ENCODE assay signal across 8 cellular contexts in the genomic region with DNA sequence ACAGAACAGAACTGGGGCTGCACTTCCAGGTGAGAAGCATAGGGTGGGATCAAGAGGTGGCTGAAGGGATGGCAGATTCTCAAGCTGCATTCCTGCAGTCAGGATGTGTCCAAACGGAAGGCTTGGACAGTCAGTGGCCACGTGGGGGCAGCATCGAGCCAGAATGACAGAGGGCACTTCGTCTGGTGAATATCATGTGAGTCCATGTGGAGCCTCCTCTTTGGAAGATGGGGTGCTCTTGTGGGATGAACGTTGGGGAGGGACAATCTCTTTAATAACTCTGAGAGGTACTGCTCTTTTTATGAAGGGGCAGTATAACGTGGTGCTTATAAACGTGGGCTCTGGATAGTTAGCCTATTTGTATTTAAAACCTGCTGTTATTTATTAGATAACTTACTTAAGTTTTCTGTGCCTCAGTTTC.
A peak's percentile ranks its signal among the peaks of the same experiment; 100 is the strongest.
DNase-seq lines count a peak whose midpoint lies in the region; ATAC-seq and TF ChIP-seq lines count a peak whose summit lies in the region.

No MANE protein-coding gene starts in this region.

- no peak overlapping the region for H3K23ac ChIP-seq in trophoblast cell (ENCODE audit: low read length)

- no peaks in the 10 kb centered on the region for H3K79me1 ChIP-seq in trophoblast cell (ENCODE audit: low read length)

- no peak overlapping the region for H2BK120ac ChIP-seq in trophoblast cell (ENCODE audit: insufficient read depth, low read length, poor library complexity)

- peak; percentile 52 for TF ChIP-seq CTCF in GM12801 (IDR thresholded peaks at IDR 0.05; ENCODE audit: extremely low read depth, insufficient read length)
- TF ChIP-seq CTCF in RWPE2 (IDR thresholded peaks at IDR 0.05; ENCODE audit: poor library complexity, severe bottlenecking), result peak; percentile 92
- peak; percentile 83 for TF ChIP-seq CTCF in upper lobe of right lung (IDR thresholded peaks at IDR 0.05)

- no peak overlapping the region for H2BK12ac ChIP-seq in trophoblast cell (ENCODE audit: low read length)

- TF ChIP-seq RAD21 in Ishikawa (IDR thresholded peaks at IDR 0.05; ENCODE audit: low read depth), result peak; percentile 70

- H3K27me3 ChIP-seq in RWPE2 (ENCODE audit: insufficient read depth, poor library complexity, severe bottlenecking) (no peaks in the 10 kb centered on the region), trophoblast cell (ENCODE audit: insufficient read depth, low read length) (no peaks in the 10 kb centered on the region), upper lobe of right lung (no peaks in the 10 kb centered on the region)

- no peak overlapping the region for H2BK5ac ChIP-seq in trophoblast cell (ENCODE audit: low read depth, low read length, poor library complexity)

- H2AFZ ChIP-seq in trophoblast cell (ENCODE audit: insufficient read depth, low read length, poor library complexity), result no peak overlapping the region

- H4K12ac ChIP-seq in trophoblast cell (ENCODE audit: low read depth, low read length), result no peak overlapping the region

- TF ChIP-seq EP300 in Ishikawa (IDR thresholded peaks at IDR 0.05; ENCODE audit: borderline replicate concordance), result no peak

- H3K4me1 ChIP-seq in RWPE2 (ENCODE audit: insufficient read depth, poor library complexity, severe bottlenecking), result no peaks in the 10 kb centered on the region
- H3K4me1 ChIP-seq in trophoblast cell (ENCODE audit: control insufficient read depth in 1 of 2, insufficient read depth in 2 of 2, low read length in 2 of 2), result peaks cover 0 to 1% of the 10 kb centered on the region in 2 experiments
- peaks cover 4% of the 10 kb centered on the region for H3K4me1 ChIP-seq in upper lobe of right lung

- DNase-seq in RWPE2 (ENCODE audit: low spot score) (no peak), glomerular visceral epithelial cell (ENCODE audit: extremely low spot score) (peak; percentile 73), trophoblast cell (peak; percentile 61 to 87), upper lobe of right lung (peak; percentile 90)
- DNase-seq in activated naive CD4-positive, alpha-beta T cell (lab: John Stamatoyannopoulos, UW), result peak; percentile 10 to 51 (median 30)

- H3K4me2 ChIP-seq in trophoblast cell (ENCODE audit: low read length), result no peak overlapping the region

- no peak overlapping the region for H3K4ac ChIP-seq in trophoblast cell (ENCODE audit: low read depth, low read length)

- ATAC-seq in RWPE2 (ENCODE audit: low read depth) (peak; percentile 72), upper lobe of right lung (peak; percentile 84), GM19328 (IDR thresholded peaks at IDR 0.05; ENCODE audit: unreplicated experiment) (no peak)

- WGBS in trophoblast cell (ENCODE audit: extremely low coverage, insufficient coverage, insufficient read length), result no CpG with 5 or more reads among the region's 7 CpGs

- H3K14ac ChIP-seq in trophoblast cell (ENCODE audit: low read length), result no peak overlapping the region

- no peak overlapping the region for H2AK5ac ChIP-seq in trophoblast cell (ENCODE audit: low read length)

- H3K36me3 ChIP-seq in RWPE2 (ENCODE audit: low read depth) (no peaks in the 10 kb centered on the region), trophoblast cell (ENCODE audit: control insufficient read depth in 1 of 2, insufficient read depth in 2 of 2, low read length in 2 of 2) (no peaks in the 10 kb centered on the region), upper lobe of right lung (no peaks in the 10 kb centered on the region)

- H3K9ac ChIP-seq in trophoblast cell (ENCODE audit: low read length), result no peak overlapping the region

- no peak overlapping the region for H4K91ac ChIP-seq in trophoblast cell (ENCODE audit: low read depth, low read length)

- no peaks in the 10 kb centered on the region for H3K79me2 ChIP-seq in trophoblast cell (ENCODE audit: control insufficient read depth, insufficient read depth, low read length, poor library complexity)

- H3K4me3 ChIP-seq in RWPE2 (ENCODE audit: severe bottlenecking), result no peak overlapping the region
- no peak overlapping the region for H3K4me3 ChIP-seq in trophoblast cell (ENCODE audit: low read depth, low read length)
- no peak overlapping the region for H3K4me3 ChIP-seq in upper lobe of right lung

- no peaks in the 10 kb centered on the region for H3K9me3 ChIP-seq in RWPE2 (ENCODE audit: severe bottlenecking)
- H3K9me3 ChIP-seq in trophoblast cell (ENCODE audit: insufficient read depth, low read depth, low read length), result no peaks in the 10 kb centered on the region
- no peaks in the 10 kb centered on the region for H3K9me3 ChIP-seq in upper lobe of right lung

- no peak overlapping the region for H3K27ac ChIP-seq in RWPE2 (ENCODE audit: poor library complexity, severe bottlenecking)
- H3K27ac ChIP-seq in trophoblast cell (ENCODE audit: low read depth, low read length), result no peak overlapping the region
- H3K27ac ChIP-seq in upper lobe of right lung, result no peak overlapping the region

- no peak overlapping the region for H3K18ac ChIP-seq in trophoblast cell (ENCODE audit: low read length)

- H4K8ac ChIP-seq in trophoblast cell (ENCODE audit: low read depth, low read length), result no peak overlapping the region

- intact Hi-C loops in upper lobe of right lung (cut with DNase I), result loop anchor here (10.0 kb wide), 2 partner anchors 243 to 483 kb away; no protein-coding TSS in a partner anchor

TF ChIP-seq in Ishikawa, 13 proteins besides CTCF, POLR2A, EP300 and RAD21:
- TF ChIP-seq MAX (IDR thresholded peaks at IDR 0.05) (no peak), USF1 (IDR thresholded peaks at IDR 0.05) (0 out of 2 replicates have a peak, but pooled peaks have one; percentile 19), TEAD4 (IDR thresholded peaks at IDR 0.05) (peak; percentile 27; the same call in 1 of the 2 replicates)
TF ChIP-seq in Ishikawa: peak in this region for 2.
